Comparison of ENCODE assay signal across 8 cellular contexts in genomic region chr1:150922519-150922975, GRCh38. TPM values are rescaled to one million over a fixed set of nuclear protein-coding genes. Genes with fewer than 3 reads are reported as not detected.
DNase-seq lines count a peak whose midpoint lies in the region; FAIRE-seq and TF ChIP-seq lines count a peak whose summit lies in the region.

No MANE protein-coding gene starts in this region.

- H3K4me1 Mint-ChIP-seq in glutamatergic neuron (ENCODE audit: low read depth, unreplicated experiment): peaks cover 5% of the 10 kb centered on the region

- peak overlapping the region; percentile 65 for H3K27ac ChIP-seq in SK-N-MC
- H3K27ac ChIP-seq in prostate gland: no peak overlapping the region
- no peak overlapping the region for H3K27ac ChIP-seq in vagina

- H3K36me3 ChIP-seq in SK-N-MC (ENCODE audit: insufficient read depth, low read length) (peaks cover 3% of the 10 kb centered on the region), prostate gland (no peaks in the 10 kb centered on the region), vagina (peaks cover 0 to under 1% of the 10 kb centered on the region in 2 donors)

- DNase-seq in DMS53 (lab: John Stamatoyannopoulos, UW) (peak; percentile 89), H54 (ENCODE audit: insufficient read length, low spot score) (peak; percentile 82), NCI-H1048 (lab: John Stamatoyannopoulos, UW) (peak; percentile 50), SK-N-MC (ENCODE audit: low read depth, low spot score) (peak; percentile 56), glutamatergic neuron (peak; percentile 66), prostate gland (ENCODE audit: low spot score) (peak; percentile 68), vagina (ENCODE audit: extremely low spot score in 2 of 2) (no peak)
- DNase-seq in activated naive CD4-positive, alpha-beta T cell treated with Interleukin-2 at 50 U/mL for 16 hours: peak; percentile 81

- H3K4me3 ChIP-seq in SK-N-MC (no peak overlapping the region), prostate gland (no peak overlapping the region), vagina (no peak overlapping the region)

- H3K36me3 Mint-ChIP-seq in glutamatergic neuron (ENCODE audit: unreplicated experiment): no peaks in the 10 kb centered on the region

- no peaks in the 10 kb centered on the region for H3K4me1 ChIP-seq in prostate gland (replicated peaks)
- H3K4me1 ChIP-seq in vagina: peaks cover 11% of the 10 kb centered on the region

- H3K27me3 ChIP-seq in prostate gland (replicated peaks; ENCODE audit: insufficient read depth) (no peaks in the 10 kb centered on the region), vagina (no peaks in the 10 kb centered on the region)

- peak; percentile 89 for FAIRE-seq in H54 (lab: Jason Lieb, UNC)

- TF ChIP-seq POLR2A in H54 (IDR thresholded peaks at IDR 0.05; ENCODE audit: low read depth, low read length): no peak
- TF ChIP-seq POLR2A in prostate gland (IDR thresholded peaks at IDR 0.05): no peak
- TF ChIP-seq POLR2A in vagina (IDR thresholded peaks at IDR 0.05): no peak

- intact Hi-C loops in prostate gland (cut with DNase I) (loop anchor here (5.0 kb wide), 1 partner anchor 45 kb away; the partner anchor contains the start of gene ARNT), vagina (cut with DNase I) (loop anchor here (10.0 kb wide), 1 partner anchor 48 kb away; the partner anchor contains the start of gene ARNT)

- no peak overlapping the region for H3K4me3 Mint-ChIP-seq in glutamatergic neuron (ENCODE audit: unreplicated experiment)

- H3K9me3 ChIP-seq in SK-N-MC (ENCODE audit: low read depth, low read length) (no peaks in the 10 kb centered on the region), prostate gland (no peaks in the 10 kb centered on the region), vagina (no peaks in the 10 kb centered on the region)

- no peak overlapping the region for H3K9ac ChIP-seq in SK-N-MC (ENCODE audit: insufficient read length)

- H3K9me3 Mint-ChIP-seq in glutamatergic neuron (ENCODE audit: unreplicated experiment): peaks cover 1% of the 10 kb centered on the region

- H3K27me3 Mint-ChIP-seq in glutamatergic neuron (ENCODE audit: unreplicated experiment): peaks cover 4% of the 10 kb centered on the region

- TF ChIP-seq CTCF in glutamatergic neuron (IDR thresholded peaks at IDR 0.05; ENCODE audit: partially characterized antibody, unreplicated experiment) (peak; percentile 73), prostate gland (IDR thresholded peaks at IDR 0.05) (peak in 3 of 4 experiments; percentile 69 to 73 (median 73)), vagina (IDR thresholded peaks at IDR 0.05) (peak; percentile 34 to 68 (median 55))

- WGBS in prostate gland: 34% methylated on average over 2 of the region's 2 CpGs

- H3K27ac Mint-ChIP-seq in glutamatergic neuron (ENCODE audit: unreplicated experiment): no peak overlapping the region

RNA-seq across cellular contexts. Expression of gene SETDB1, which starts 3.6 kb away (rescaled TPM):
- total RNA-seq in glutamatergic neuron (ENCODE audit: unreplicated experiment) (57.0 TPM), prostate gland (10 to 100 TPM; 26.3 to 63.8 TPM), vagina (51.1 TPM)

RNA-seq across cellular contexts. Expression of gene CTXND2, which starts 35.6 kb away (rescaled TPM):
- not detected for total RNA-seq in glutamatergic neuron (ENCODE audit: unreplicated experiment)
- 1 to 10 TPM in 1 of 2 donors, not detected in 1; 1.4 TPM for total RNA-seq in prostate gland
- not detected for total RNA-seq in vagina

RNA-seq across cellular contexts. Expression of gene ARNT, which starts 46.1 kb away (rescaled TPM):
- total RNA-seq in glutamatergic neuron (ENCODE audit: unreplicated experiment): 39.1 TPM
- 10 to 100 TPM; 31.3 to 54.6 TPM for total RNA-seq in prostate gland
- 71.5 TPM for total RNA-seq in vagina

RNA-seq across cellular contexts. Expression of gene CERS2, which starts 52.1 kb away (rescaled TPM):
- 94.2 TPM for total RNA-seq in glutamatergic neuron (ENCODE audit: unreplicated experiment)
- 100 to 1,000 TPM; 117 to 141 TPM for total RNA-seq in prostate gland
- total RNA-seq in vagina: 86.4 TPM

RNA-seq across cellular contexts. Expression of gene ANXA9, which starts 59.5 kb away (rescaled TPM):
- not detected for total RNA-seq in glutamatergic neuron (ENCODE audit: unreplicated experiment)
- total RNA-seq in prostate gland: 1 to 10 TPM; 1.1 to 3.4 TPM
- total RNA-seq in vagina: 0.49 TPM

Comparison
In these comparisons a context has a peak if more than half of its experiments do, and no peak if none do; other contexts are left out.
1. DNase-seq: peak in DMS53 (single experiment), H54 (single experiment), NCI-H1048 (single experiment), SK-N-MC (single experiment), activated naive CD4-positive, alpha-beta T cell treated with Interleukin-2 at 50 U/mL for 16 hours (single experiment), glutamatergic neuron (single experiment) and prostate gland (single experiment); none in vagina (0 of 2).
2. Peak in every context shown above with its lines, with median percentiles within 50 percentile points of each other: CTCF ChIP-seq.